Comparison of ENCODE assay signal across 28 cellular contexts in the genomic region with DNA sequence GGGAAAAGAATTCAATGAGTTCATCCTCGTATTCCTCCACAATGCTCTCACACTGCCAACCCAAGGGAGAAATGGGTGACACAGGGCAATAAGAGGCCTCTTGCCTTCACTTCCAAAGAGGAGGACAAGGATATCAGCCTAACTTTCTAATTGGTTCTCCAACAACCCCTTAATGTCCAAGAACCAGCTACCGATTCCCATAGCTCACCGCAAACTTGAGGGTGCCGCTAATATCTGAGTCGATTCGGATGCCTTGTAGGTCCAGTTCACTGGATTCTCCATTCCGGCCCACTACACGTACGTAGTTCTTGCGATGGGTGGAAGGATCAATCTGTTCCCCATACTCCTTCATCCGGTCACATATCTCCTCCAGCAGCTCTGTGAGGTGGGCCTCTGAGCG. TPM values are rescaled to one million over a fixed set of nuclear protein-coding genes. Genes with fewer than 3 reads are reported as not detected.
"Had no signal": no experiment of that assay in that cellular context is flagged by ENCODE, and none has a peak within 500 bp of the region (broad histone marks: within the 10 kb centered on the region; RNA-seq: fewer than 3 reads in every experiment).

No MANE protein-coding gene starts in this region.

- H3K9me3 Mint-ChIP-seq: activated B cell treated with CpG ODN at 0.5 μM for 24 hours; activated naive CD4-positive, alpha-beta T cell treated with anti-CD3 and anti-CD28 coated beads, Interleukin-2, amount 50 U/mL, for 24 hours; activated T-helper 2 cell treated with anti-CD3 and anti-CD28 coated beads, Interferon-gamma antibody, Interleukin-2, Interleukin-4, amounts not matched to agents 10 μg/mL and 5 μg/mL and 100 μg/mL, durations not matched to agents 14 hours and 24 hours and 36 hours; central memory CD8-positive, alpha-beta T cell; dendritic cell treated with granulocyte-macrophage colony-stimulating factor and Interleukin-4, amounts not matched to agents 40 ng/mL and 50 ng/mL, for 4 days; endodermal cell; natural killer cell treated with Interleukin-12 subunit alpha and Interleukin-12 subunit beta and Interleukin-15 and Interleukin-18, amount 100 ng/mL, for 72 hours; T-helper 2 cell treated with Interferon-gamma antibody and Interleukin-4, amounts not matched to agents 5 μg/mL and 100 μg/mL, for 36 hours had no signal

- H3K27ac Mint-ChIP-seq: activated B cell treated with CpG ODN at 0.5 μM for 24 hours; activated naive CD4-positive, alpha-beta T cell treated with anti-CD3 and anti-CD28 coated beads, Interleukin-2, amount 50 U/mL, for 24 hours; activated T-helper 2 cell treated with anti-CD3 and anti-CD28 coated beads, Interferon-gamma antibody, Interleukin-2, Interleukin-4, amounts not matched to agents 10 μg/mL and 5 μg/mL and 100 μg/mL, durations not matched to agents 14 hours and 24 hours and 36 hours; endodermal cell; natural killer cell treated with Interleukin-12 subunit alpha and Interleukin-12 subunit beta and Interleukin-15 and Interleukin-18, amount 100 ng/mL, for 72 hours; T-helper 2 cell treated with Interferon-gamma antibody and Interleukin-4, amounts not matched to agents 5 μg/mL and 100 μg/mL, for 36 hours had no signal

- H3K4me3 Mint-ChIP-seq: activated B cell treated with CpG ODN at 0.5 μM for 24 hours; activated naive CD4-positive, alpha-beta T cell treated with anti-CD3 and anti-CD28 coated beads, Interleukin-2, amount 50 U/mL, for 24 hours; central memory CD8-positive, alpha-beta T cell; dendritic cell treated with granulocyte-macrophage colony-stimulating factor and Interleukin-4, amounts not matched to agents 40 ng/mL and 50 ng/mL, for 4 days; endodermal cell; natural killer cell treated with Interleukin-12 subunit alpha and Interleukin-12 subunit beta and Interleukin-15 and Interleukin-18, amount 100 ng/mL, for 72 hours; T-helper 2 cell treated with Interferon-gamma antibody and Interleukin-4, amounts not matched to agents 5 μg/mL and 100 μg/mL, for 36 hours had no signal

- DNase-seq: activated B cell treated with CpG ODN at 0.5 μM for 24 hours; activated CD4-positive, alpha-beta T cell treated with anti-CD3 and anti-CD28 coated beads, Interleukin-2, amount 50 U/mL, for 4 hours; activated CD8-positive, alpha-beta memory T cell treated with anti-CD3 and anti-CD28 coated beads, Interleukin-2, amount 50 U/mL, for 48 hours; activated T-cell treated with anti-CD3 and anti-CD28 coated beads, Interleukin-2, amount 50 U/mL, for 48 hours; anterior cingulate cortex; endodermal cell; foreskin fibroblast; head of caudate nucleus; hippocampal formation; left cardiac atrium; left ventricle myocardium superior; mucosa of descending colon; right cardiac atrium; spleen; stimulated activated naive CD8-positive, alpha-beta T cell treated with anti-CD3 and anti-CD28 coated beads, Interleukin-15, Interleukin-2, amounts not matched to agents 100 U/mL and 50 U/mL, for 24 hours; testis; transverse colon had no signal

- H3K4me3 ChIP-seq: mucosa of descending colon, spleen, testis, transverse colon had no signal

- FAIRE-seq: bronchial epithelial cell, keratinocyte had no signal

- H3K27me3 Mint-ChIP-seq: activated B cell treated with CpG ODN at 0.5 μM for 24 hours; activated naive CD4-positive, alpha-beta T cell treated with anti-CD3 and anti-CD28 coated beads, Interleukin-2, amount 50 U/mL, for 24 hours; central memory CD8-positive, alpha-beta T cell; dendritic cell treated with granulocyte-macrophage colony-stimulating factor and Interleukin-4, amounts not matched to agents 40 ng/mL and 50 ng/mL, for 4 days; natural killer cell treated with Interleukin-12 subunit alpha and Interleukin-12 subunit beta and Interleukin-15 and Interleukin-18, amount 100 ng/mL, for 72 hours had no signal

- ATAC-seq: esophagus mucosa; left cardiac atrium; left ventricle myocardium superior; mucosa of descending colon; natural killer cell treated with Interleukin-12 subunit alpha and Interleukin-12 subunit beta and Interleukin-15 and Interleukin-18, amount 100 ng/mL, for 72 hours; right cardiac atrium; stimulated activated naive CD8-positive, alpha-beta T cell treated with anti-CD3 and anti-CD28 coated beads, Interleukin-15, Interleukin-2, amounts not matched to agents 100 U/mL and 50 U/mL, for 24 hours had no signal

- H3K27me3 ChIP-seq: spleen, testis, transverse colon had no signal

- H3K9me3 ChIP-seq: mucosa of descending colon, spleen, testis, transverse colon had no signal

- H3K27ac ChIP-seq: spleen, testis, transverse colon had no signal

RNA-seq across cellular contexts. Expression of a gene that starts 27.7 kb away (rescaled TPM):
- total RNA-seq: bronchial epithelial cell, left cardiac atrium, left ventricle myocardium superior, osteoblast, right cardiac atrium, urinary bladder had no signal
